20 cellular contexts compared by ENCODE assay signal in the genomic region with DNA sequence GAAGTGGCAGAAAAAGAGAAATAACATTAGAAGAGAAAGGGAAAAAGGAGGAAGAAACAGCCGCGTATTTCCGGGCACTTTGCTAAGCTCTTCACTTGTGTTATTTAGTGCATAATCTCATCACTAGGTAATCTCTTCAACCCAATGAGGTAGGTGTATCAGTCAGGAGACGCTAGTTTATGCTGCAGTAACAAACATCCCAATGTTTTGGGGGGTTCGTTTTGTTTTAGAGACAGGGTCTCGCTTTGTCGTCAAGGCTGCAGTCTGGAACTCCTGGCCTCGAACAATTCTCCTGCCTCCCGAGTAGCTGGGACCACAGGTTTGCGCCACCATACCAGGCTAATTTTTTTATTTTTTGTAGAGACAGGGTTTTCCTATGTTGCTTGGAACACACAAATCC.
"Had no signal": no experiment of that assay in that cellular context is flagged by ENCODE, and none has a peak within 500 bp of the region (broad histone marks: within the 10 kb centered on the region; RNA-seq: fewer than 3 reads in every experiment).

No MANE protein-coding gene starts in this region.

- DNase-seq: activated CD4-positive, alpha-beta T cell treated with anti-CD3 and anti-CD28 coated beads for 4 hours; activated CD8-positive, alpha-beta memory T cell treated with anti-CD3 and anti-CD28 coated beads for 24 hours; activated naive CD8-positive, alpha-beta T cell treated with anti-CD3 and anti-CD28 coated beads for 36 hours; brain microvascular endothelial cell; cortex of kidney; effector CD8-positive, alpha-beta T cell; esophagus squamous epithelium; glutamatergic neuron; kidney glomerular epithelial cell; left ventricle myocardium superior; mesenchymal stem cell; stimulated activated CD4-positive, alpha-beta T cell treated with anti-CD3 and anti-CD28 coated beads, Interleukin-12 subunit alpha, Interleukin-12 subunit beta, amount 100 ng/mL, for 4 hours; stimulated activated naive CD4-positive, alpha-beta T cell; substantia nigra had no signal

- H3K36me3 ChIP-seq: brain microvascular endothelial cell, esophagus squamous epithelium, tibial nerve had no signal

- H3K27ac ChIP-seq: brain microvascular endothelial cell, tibial nerve had no signal

- H3K27me3 ChIP-seq: brain microvascular endothelial cell, esophagus squamous epithelium, tibial nerve had no signal

- H3K36me3 Mint-ChIP-seq: activated naive CD8-positive, alpha-beta T cell treated with anti-CD3 and anti-CD28 coated beads for 36 hours; WTC11 had no signal

- H3K4me3 ChIP-seq: esophagus squamous epithelium, tibial nerve had no signal

- FAIRE-seq: endothelial cell of umbilical vein, TTC549 had no signal

- H3K9me3 Mint-ChIP-seq: activated naive CD8-positive, alpha-beta T cell treated with anti-CD3 and anti-CD28 coated beads for 36 hours; central memory CD8-positive, alpha-beta T cell; neural crest cell; WTC11 had no signal

- H3K27ac Mint-ChIP-seq: activated naive CD8-positive, alpha-beta T cell treated with anti-CD3 and anti-CD28 coated beads for 36 hours; WTC11 had no signal

- H3K9me3 ChIP-seq: esophagus squamous epithelium, tibial nerve had no signal

- H3K27me3 Mint-ChIP-seq: activated naive CD8-positive, alpha-beta T cell treated with anti-CD3 and anti-CD28 coated beads for 36 hours; central memory CD8-positive, alpha-beta T cell had no signal

- ATAC-seq: left ventricle myocardium superior had no signal

- H3K4me3 Mint-ChIP-seq: activated naive CD8-positive, alpha-beta T cell treated with anti-CD3 and anti-CD28 coated beads for 36 hours; central memory CD8-positive, alpha-beta T cell; neural crest cell; WTC11 had no signal
